35 cellular contexts compared by ENCODE assay signal in the genomic region with DNA sequence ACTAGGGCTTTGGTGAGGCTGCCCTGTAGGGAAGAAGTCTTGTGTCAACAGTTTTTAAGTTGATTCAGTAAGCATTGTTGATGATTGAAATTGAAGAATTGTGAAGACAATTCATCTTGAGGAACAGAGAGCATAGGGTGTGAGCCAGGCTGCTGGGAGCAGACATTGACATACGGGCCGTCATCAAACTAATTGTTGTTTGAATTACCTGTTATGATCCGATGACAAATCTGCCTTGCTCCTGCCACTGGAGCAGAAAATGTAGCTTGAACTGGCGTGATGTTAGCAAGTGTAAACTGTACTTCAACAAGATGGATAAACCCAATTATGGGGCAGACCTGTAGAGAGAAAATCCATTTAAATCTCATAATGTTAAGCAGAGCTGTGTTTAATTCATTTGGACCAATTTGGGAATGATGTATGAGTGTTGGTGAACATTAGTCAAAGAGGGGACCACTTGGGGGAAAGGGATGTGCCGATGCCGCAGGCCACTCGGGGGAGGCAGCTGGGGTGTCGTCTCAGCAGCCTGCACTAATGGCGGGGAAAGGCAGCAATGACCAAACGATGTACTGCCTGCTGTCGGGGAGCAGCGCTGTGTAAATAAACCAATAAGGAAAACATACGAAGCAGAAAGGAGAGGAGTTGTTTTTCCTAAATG. TPM values are rescaled to one million over a fixed set of nuclear protein-coding genes. Genes with fewer than 3 reads are reported as not detected.
DNase-seq lines count a peak whose midpoint lies in the region; ATAC-seq, FAIRE-seq and TF ChIP-seq lines count a peak whose summit lies in the region.
"Had no signal": no experiment of that assay in that cellular context is flagged by ENCODE, and none has a peak within 500 bp of the region (broad histone marks: within the 10 kb centered on the region; RNA-seq: fewer than 3 reads in every experiment).

No MANE protein-coding gene starts in this region.

- H3K36me3 Mint-ChIP-seq in neural crest cell (ENCODE audit: low read depth) = peaks cover 5% of the 10 kb centered on the region
- peaks cover 0 to 7% (median 3%) of the 10 kb centered on the region in 5 donors for H3K36me3 Mint-ChIP-seq in naive thymus-derived CD4-positive, alpha-beta T cell

- H3K27ac ChIP-seq in naive thymus-derived CD4-positive, alpha-beta T cell (ENCODE audit: low read depth, low read length) = no peak overlapping the region
- H3K27ac ChIP-seq: 22Rv1, C4-2B, dorsolateral prefrontal cortex, pancreas, PC-9, right atrium auricular region, testis had no signal

- CTCF ChIA-PET in naive thymus-derived CD4-positive, alpha-beta T cell (lab: Charles Lee) = interaction anchor here (0.7 kb wide), 1 partner anchor 9 kb away, joined by 4 read pairs; no protein-coding TSS in a partner anchor

- no peaks in the 10 kb centered on the region for H3K9me3 Mint-ChIP-seq in neural crest cell
- peaks cover 0 to 2% (median 0%) of the 10 kb centered on the region in 11 donors for H3K9me3 Mint-ChIP-seq in naive thymus-derived CD4-positive, alpha-beta T cell
- H3K9me3 Mint-ChIP-seq: activated CD4-positive, alpha-beta memory T cell treated with anti-CD3 and anti-CD28 coated beads, Interleukin-2, amount 10 ng/mL, durations not matched to agents 7 days and 5 days; activated T-helper 17 cell treated with anti-CD3 and anti-CD28 coated beads, Interleukin-2, amount 50 U/mL, for 72 hours; brain; nephron had no signal

- FAIRE-seq in bronchial epithelial cell (lab: Jason Lieb, UNC) = peak; percentile 77
- FAIRE-seq: frontal cortex, G401.6, pancreas, urothelium cell line had no signal

- no peak for ATAC-seq in GM18519 (IDR thresholded peaks at IDR 0.05; ENCODE audit: low FRiP score, unreplicated experiment)
- ATAC-seq in naive thymus-derived CD4-positive, alpha-beta T cell = no peak
- ATAC-seq: activated T-helper 17 cell treated with anti-CD3 and anti-CD28 coated beads, Interleukin-2, amount 50 U/mL, for 72 hours; Right ventricle myocardium inferior; stimulated activated naive CD8-positive, alpha-beta T cell treated with anti-CD3 and anti-CD28 coated beads, Interleukin-15, Interleukin-2, amounts not matched to agents 100 U/mL and 50 U/mL, for 24 hours had no signal

- no peak for TF ChIP-seq CTCF in bronchial epithelial cell (IDR thresholded peaks at IDR 0.05; ENCODE audit: insufficient read depth, low read length, severe bottlenecking)
- no peak for TF ChIP-seq CTCF in neural crest cell (conservative IDR thresholded peaks at IDR 0.05)

- no peaks in the 10 kb centered on the region for H3K27me3 ChIP-seq in bronchial epithelial cell (ENCODE audit: control insufficient read depth, insufficient read depth, low read length)
- no peaks in the 10 kb centered on the region for H3K27me3 ChIP-seq in naive thymus-derived CD4-positive, alpha-beta T cell (ENCODE audit: control insufficient read depth in 2 of 2, insufficient read depth in 2 of 2, low read length in 2 of 2)
- H3K27me3 ChIP-seq: dorsolateral prefrontal cortex, pancreas, right atrium auricular region, testis had no signal

- H3K4me1 ChIP-seq in naive thymus-derived CD4-positive, alpha-beta T cell (ENCODE audit: control insufficient read depth in 2 of 2, insufficient read depth in 2 of 2, low read length in 2 of 2) = peaks cover 6 to 8% of the 10 kb centered on the region in 2 donors
- H3K4me1 ChIP-seq: Caco-2, pancreas, right atrium auricular region, testis had no signal

- H3K36me3 ChIP-seq in bronchial epithelial cell (ENCODE audit: control insufficient read depth, insufficient read depth, low read length) = peaks cover under 1% of the 10 kb centered on the region
- no peaks in the 10 kb centered on the region for H3K36me3 ChIP-seq in naive thymus-derived CD4-positive, alpha-beta T cell (ENCODE audit: control insufficient read depth in 2 of 3, insufficient read depth in 3 of 3, low read length in 3 of 3)
- H3K36me3 ChIP-seq: pancreas had no signal

- peak overlapping the region; percentile 73 for H3K27ac Mint-ChIP-seq in neural crest cell (ENCODE audit: unreplicated experiment)
- H3K27ac Mint-ChIP-seq in naive thymus-derived CD4-positive, alpha-beta T cell = no peak overlapping the region
- H3K27ac Mint-ChIP-seq: activated CD4-positive, alpha-beta memory T cell treated with anti-CD3 and anti-CD28 coated beads, Interleukin-2, amount 10 ng/mL, durations not matched to agents 7 days and 5 days; activated T-helper 17 cell treated with anti-CD3 and anti-CD28 coated beads, Interleukin-2, amount 50 U/mL, for 72 hours; nephron had no signal

- H3K4me3 ChIP-seq in bronchial epithelial cell (ENCODE audit: low read depth, low read length) = no peak overlapping the region
- no peak overlapping the region for H3K4me3 ChIP-seq in naive thymus-derived CD4-positive, alpha-beta T cell (ENCODE audit: low read length)
- H3K4me3 ChIP-seq: dorsolateral prefrontal cortex, lung, pancreas, PC-9, right atrium auricular region, testis had no signal

- intact Hi-C loops in naive thymus-derived CD4-positive, alpha-beta T cell (cut with micrococcal nuclease) = no loop called here

- H3K4me1 Mint-ChIP-seq in neural crest cell = peaks cover 18% of the 10 kb centered on the region
- peaks cover 6 to 13% (median 11%) of the 10 kb centered on the region in 7 donors for H3K4me1 Mint-ChIP-seq in naive thymus-derived CD4-positive, alpha-beta T cell
- H3K4me1 Mint-ChIP-seq: activated T-helper 17 cell treated with anti-CD3 and anti-CD28 coated beads, Interleukin-2, amount 50 U/mL, for 72 hours had no signal

- H3K9me3 ChIP-seq in naive thymus-derived CD4-positive, alpha-beta T cell (ENCODE audit: control insufficient read depth in 2 of 3, low read length in 3 of 3) = no peaks in the 10 kb centered on the region
- H3K9me3 ChIP-seq: Caco-2, pancreas, right atrium auricular region, testis had no signal

- POLR2A ChIA-PET in naive thymus-derived CD4-positive, alpha-beta T cell (lab: Charles Lee) = no interaction called here

- H3K27me3 Mint-ChIP-seq in neural crest cell (ENCODE audit: low read depth) = no peaks in the 10 kb centered on the region
- peaks cover 22 to 63% (median 50%) of the 10 kb centered on the region in 5 donors for H3K27me3 Mint-ChIP-seq in naive thymus-derived CD4-positive, alpha-beta T cell
- H3K27me3 Mint-ChIP-seq: brain had no signal

- DNase-seq in NCI-H1417 (lab: John Stamatoyannopoulos, UW) = peak; percentile 33 to 78 (median 51)
- no peak for DNase-seq in NCI-H1417 treated with DMSO at 0.1 percent for 48 hours (lab: John Stamatoyannopoulos, UW)
- peak; percentile 41 for DNase-seq in NCI-H748 (lab: John Stamatoyannopoulos, UW; ENCODE audit: unreplicated experiment)
- DNase-seq in bronchial epithelial cell (ENCODE audit: low read depth) = no peak
- DNase-seq in neural crest cell (ENCODE audit: low read depth, low spot score) = no peak
- no peak for DNase-seq in T1000 (lab: John Stamatoyannopoulos, UW)
- DNase-seq in naive thymus-derived CD4-positive, alpha-beta T cell = no peak
- DNase-seq: activated CD4-positive, alpha-beta memory T cell treated with anti-CD3 and anti-CD28 coated beads, Interleukin-2, amount 10 ng/mL, durations not matched to agents 7 days and 5 days; activated CD8-positive, alpha-beta memory T cell treated with anti-CD3 and anti-CD28 coated beads, Interleukin-2, amount 50 U/mL, for 48 hours; activated naive CD4-positive, alpha-beta T cell treated with anti-CD3 and anti-CD28 coated beads, Interleukin-2, amount 50 U/mL, for 16 hours; Caco-2; DMS79; dorsolateral prefrontal cortex; KBM-7; kidney glomerular epithelial cell; NCI-H1092; NCI-H1930; NK-92 treated with Interleukin-12 subunit alpha and Interleukin-12 subunit beta, amount 100 ng/mL, for 24 hours; pancreas; PC-9; stimulated activated CD4-positive, alpha-beta T cell treated with anti-CD3 and anti-CD28 coated beads, Interleukin-1b, Interleukin-23, amount 100 ng/mL, for 48 hours; stimulated activated naive CD8-positive, alpha-beta T cell treated with anti-CD3 and anti-CD28 coated beads, Interleukin-15, Interleukin-2, amounts not matched to agents 100 U/mL and 50 U/mL, for 24 hours; testis had no signal

- no peak overlapping the region for H3K4me3 Mint-ChIP-seq in neural crest cell
- no peak overlapping the region for H3K4me3 Mint-ChIP-seq in naive thymus-derived CD4-positive, alpha-beta T cell
- H3K4me3 Mint-ChIP-seq: activated CD4-positive, alpha-beta memory T cell treated with anti-CD3 and anti-CD28 coated beads, Interleukin-2, amount 10 ng/mL, durations not matched to agents 7 days and 5 days; activated T-helper 17 cell treated with anti-CD3 and anti-CD28 coated beads, Interleukin-2, amount 50 U/mL, for 72 hours; brain; nephron had no signal

RNA-seq across cellular contexts. Expression of gene TCF7L2, which starts 27.4 kb away (rescaled TPM):
- total RNA-seq in bronchial epithelial cell (1.1 and 1.2 TPM in 2 replicates), neural crest cell (34.8 and 39.7 TPM in 2 replicates)
- 10 to 100 TPM in 1 of 5 experiments, 1 to 10 TPM in 3, under 1 TPM in 1; 0.39 to 31.4 (median 3.5) TPM for total RNA-seq in naive thymus-derived CD4-positive, alpha-beta T cell
- polyA plus RNA-seq in naive thymus-derived CD4-positive, alpha-beta T cell = 1 to 10 TPM; 1.7 to 3.1 TPM

Comparison
In these comparisons a context has a peak if more than half of its experiments do, and no peak if none do; other contexts are left out.
1. DNase-seq: peak in NCI-H1417 (3 of 3) and NCI-H748 (single experiment); none in NCI-H1417 treated with DMSO at 0.1 percent for 48 hours (single experiment), bronchial epithelial cell (single experiment), neural crest cell (single experiment), T1000 (single experiment) and naive thymus-derived CD4-positive, alpha-beta T cell (0 of 9).